Comparison of ENCODE assay signal across 23 cellular contexts in the genomic region with DNA sequence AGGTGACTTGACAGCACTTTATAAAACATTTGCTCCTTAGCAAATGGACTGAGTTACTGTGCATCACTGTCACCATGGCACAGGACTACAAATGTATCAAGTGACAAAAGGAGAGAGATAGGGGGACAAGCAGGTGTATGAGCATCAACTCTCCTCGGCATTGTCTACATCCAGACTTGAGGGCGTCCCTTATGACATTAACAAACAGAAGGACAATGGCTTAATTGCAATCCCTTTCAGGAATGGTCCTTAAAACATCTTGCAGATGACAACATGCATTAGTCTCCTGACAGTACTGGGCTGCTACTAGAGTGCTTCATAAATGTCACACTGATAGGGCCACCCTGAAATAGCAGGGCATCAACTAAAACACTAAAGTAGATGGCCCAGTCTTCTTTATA.
A peak's percentile ranks its signal among the peaks of the same experiment; 100 is the strongest.
DNase-seq lines count a peak whose midpoint lies in the region; ATAC-seq and TF ChIP-seq lines count a peak whose summit lies in the region.
"Had no signal": no experiment of that assay in that cellular context is flagged by ENCODE, and none has a peak within 500 bp of the region (broad histone marks: within the 10 kb centered on the region; RNA-seq: fewer than 3 reads in every experiment).

No MANE protein-coding gene starts in this region.

- peak; percentile 93 for ATAC-seq in left ventricle myocardium superior
- ATAC-seq: activated CD8-positive, alpha-beta T cell treated with anti-CD3 and anti-CD28 coated beads for 36 hours; esophagus mucosa; gastrocnemius medialis; stimulated activated naive CD8-positive, alpha-beta T cell treated with anti-CD3 and anti-CD28 coated beads, Interleukin-15, amount 100 ng/mL, for 72 hours had no signal

- no peak overlapping the region for H3K9ac ChIP-seq in colonic mucosa (ENCODE audit: low read depth in 2 of 2, low read length in 2 of 2)

- no peaks in the 10 kb centered on the region for H3K27me3 ChIP-seq in colonic mucosa
- H3K27me3 ChIP-seq: gastrocnemius medialis, spleen, transverse colon had no signal

- H3K4me1 Mint-ChIP-seq in activated naive CD4-positive, alpha-beta T cell treated with anti-CD3 and anti-CD28 coated beads, Interleukin-2, amount 10 ng/mL, durations not matched to agents 7 days and 5 days = no peaks in the 10 kb centered on the region
- H3K4me1 Mint-ChIP-seq: CD8-positive, alpha-beta memory T cell; stimulated activated naive CD8-positive, alpha-beta T cell treated with anti-CD3 and anti-CD28 coated beads, Interleukin-15, amount 100 ng/mL, for 72 hours had no signal

- no peak for TF ChIP-seq CTCF in colonic mucosa (IDR thresholded peaks at IDR 0.05)

- no peak overlapping the region for H3K4me3 Mint-ChIP-seq in activated naive CD4-positive, alpha-beta T cell treated with anti-CD3 and anti-CD28 coated beads, Interleukin-2, amount 10 ng/mL, durations not matched to agents 7 days and 5 days
- H3K4me3 Mint-ChIP-seq: activated CD8-positive, alpha-beta T cell treated with anti-CD3 and anti-CD28 coated beads for 36 hours; activated T-cell treated with anti-CD3 and anti-CD28 coated beads, Interleukin-2, amount 50 U/mL, for 24 hours; CD8-positive, alpha-beta memory T cell; stimulated activated naive CD8-positive, alpha-beta T cell treated with anti-CD3 and anti-CD28 coated beads, Interleukin-15, amount 100 ng/mL, for 72 hours had no signal

- DNase-seq in NCI-H1092 treated with DMSO at 0.1 percent for 48 hours (lab: John Stamatoyannopoulos, UW) (peak; percentile 18), NCI-H1930 (lab: John Stamatoyannopoulos, UW) (peak; percentile 79 to 88), NCI-H748 (lab: John Stamatoyannopoulos, UW; ENCODE audit: unreplicated experiment) (peak; percentile 100), left ventricle myocardium superior (no peak), 8988T (no peak), NCI-H226 (no peak), colonic mucosa (no peak)
- no peak for DNase-seq in activated naive CD4-positive, alpha-beta T cell treated with anti-CD3 and anti-CD28 coated beads, Interleukin-2, amount 10 ng/mL, durations not matched to agents 7 days and 5 days
- DNase-seq: activated CD8-positive, alpha-beta T cell treated with anti-CD3 and anti-CD28 coated beads for 36 hours; activated naive CD4-positive, alpha-beta T cell; activated T-cell treated with anti-CD3 and anti-CD28 coated beads, Interleukin-2, amount 50 U/mL, for 24 hours; AML-193; CD8-positive, alpha-beta memory T cell; cerebellar nuclear complex; effector CD8-positive, alpha-beta T cell; gastrocnemius medialis; occipital lobe; spleen; stimulated activated CD4-positive, alpha-beta T cell treated with anti-CD3 and anti-CD28 coated beads, Interleukin-4, amount 100 ng/mL, for 24 hours; stimulated activated naive CD8-positive, alpha-beta T cell treated with anti-CD3 and anti-CD28 coated beads, Interleukin-15, amount 100 ng/mL, for 72 hours; transverse colon had no signal

- intact Hi-C loops in left ventricle myocardium superior (cut with micrococcal nuclease) (no loop called here), colonic mucosa (cut with DNase I) (no loop called here)

- no peak overlapping the region for H3K27ac Mint-ChIP-seq in activated naive CD4-positive, alpha-beta T cell treated with anti-CD3 and anti-CD28 coated beads, Interleukin-2, amount 10 ng/mL, durations not matched to agents 7 days and 5 days
- H3K27ac Mint-ChIP-seq: activated CD8-positive, alpha-beta T cell treated with anti-CD3 and anti-CD28 coated beads for 36 hours; activated T-cell treated with anti-CD3 and anti-CD28 coated beads, Interleukin-2, amount 50 U/mL, for 24 hours; CD8-positive, alpha-beta memory T cell; stimulated activated naive CD8-positive, alpha-beta T cell treated with anti-CD3 and anti-CD28 coated beads, Interleukin-15, amount 100 ng/mL, for 72 hours had no signal

- no peaks in the 10 kb centered on the region for H3K36me3 Mint-ChIP-seq in activated naive CD4-positive, alpha-beta T cell treated with anti-CD3 and anti-CD28 coated beads, Interleukin-2, amount 10 ng/mL, durations not matched to agents 7 days and 5 days
- H3K36me3 Mint-ChIP-seq: CD8-positive, alpha-beta memory T cell had no signal

- CTCF ChIA-PET in activated naive CD4-positive, alpha-beta T cell treated with anti-CD3 and anti-CD28 coated beads, Interleukin-2, amount 10 ng/mL, durations not matched to agents 7 days and 5 days (lab: Charles Lee) = no interaction called here

- H3K9me3 ChIP-seq in colonic mucosa = no peaks in the 10 kb centered on the region
- H3K9me3 ChIP-seq: gastrocnemius medialis, spleen, transverse colon had no signal

- no peaks in the 10 kb centered on the region for H3K9me3 Mint-ChIP-seq in activated naive CD4-positive, alpha-beta T cell treated with anti-CD3 and anti-CD28 coated beads, Interleukin-2, amount 10 ng/mL, durations not matched to agents 7 days and 5 days
- H3K9me3 Mint-ChIP-seq: activated CD8-positive, alpha-beta T cell treated with anti-CD3 and anti-CD28 coated beads for 36 hours; activated T-cell treated with anti-CD3 and anti-CD28 coated beads, Interleukin-2, amount 50 U/mL, for 24 hours; CD8-positive, alpha-beta memory T cell; stimulated activated naive CD8-positive, alpha-beta T cell treated with anti-CD3 and anti-CD28 coated beads, Interleukin-15, amount 100 ng/mL, for 72 hours had no signal

- no peaks in the 10 kb centered on the region for H3K36me3 ChIP-seq in colonic mucosa
- H3K36me3 ChIP-seq: gastrocnemius medialis, spleen, transverse colon had no signal

- no peak overlapping the region for H3K4me3 ChIP-seq in colonic mucosa
- H3K4me3 ChIP-seq: gastrocnemius medialis, spleen, transverse colon had no signal

- H3K27me3 Mint-ChIP-seq in activated naive CD4-positive, alpha-beta T cell treated with anti-CD3 and anti-CD28 coated beads, Interleukin-2, amount 10 ng/mL, durations not matched to agents 7 days and 5 days = no peaks in the 10 kb centered on the region
- H3K27me3 Mint-ChIP-seq: activated CD8-positive, alpha-beta T cell treated with anti-CD3 and anti-CD28 coated beads for 36 hours; stimulated activated naive CD8-positive, alpha-beta T cell treated with anti-CD3 and anti-CD28 coated beads, Interleukin-15, amount 100 ng/mL, for 72 hours had no signal

- no peaks in the 10 kb centered on the region for H3K4me1 ChIP-seq in colonic mucosa
- H3K4me1 ChIP-seq: gastrocnemius medialis, spleen, transverse colon had no signal

- H3K27ac ChIP-seq in colonic mucosa = no peak overlapping the region
- H3K27ac ChIP-seq: gastrocnemius medialis, HL-60, spleen, transverse colon had no signal

Comparison
In these comparisons a context has a peak if more than half of its experiments do, and no peak if none do; other contexts are left out.
1. DNase-seq: peak in NCI-H1092 treated with DMSO at 0.1 percent for 48 hours (single experiment), NCI-H1930 (2 of 2) and NCI-H748 (single experiment); none in left ventricle myocardium superior (single experiment), 8988T (single experiment), NCI-H226 (single experiment), colonic mucosa (single experiment) and activated naive CD4-positive, alpha-beta T cell treated with anti-CD3 and anti-CD28 coated beads, Interleukin-2, amount 10 ng/mL, durations not matched to agents 7 days and 5 days (single experiment).